16 cellular contexts compared by ENCODE assay signal in genomic region chr4:133588306-133588705, GRCh38.
A peak's percentile ranks its signal among the peaks of the same experiment; 100 is the strongest.
DNase-seq lines count a peak whose midpoint lies in the region; ATAC-seq and TF ChIP-seq lines count a peak whose summit lies in the region.
"Had no signal": no experiment of that assay in that cellular context is flagged by ENCODE, and none has a peak within 500 bp of the region (broad histone marks: within the 10 kb centered on the region; RNA-seq: fewer than 3 reads in every experiment).

No MANE protein-coding gene starts in this region.

- no peaks in the 10 kb centered on the region for H3K4me1 ChIP-seq in foreskin keratinocyte
- H3K4me1 ChIP-seq: A549, Caco-2 had no signal

- no peak overlapping the region for H3K27ac ChIP-seq in foreskin keratinocyte
- H3K27ac ChIP-seq: A549, C4-2B had no signal

- DNase-seq in M059J (ENCODE audit: low read depth) (peak; percentile 63), astrocyte of the hippocampus (ENCODE audit: low read depth, low spot score) (peak; percentile 82), foreskin keratinocyte (peak; percentile 26 to 47), renal cortical epithelial cell (ENCODE audit: low read depth) (peak; percentile 53), NCI-H524 (lab: John Stamatoyannopoulos, UW) (no peak)
- no peak for DNase-seq in activated naive CD4-positive, alpha-beta T cell treated with Interleukin-2 at 50 U/mL for 16 hours
- DNase-seq: AML-193; Caco-2; CD4-positive, alpha-beta T cell; GDM1; HCEC 1CT had no signal

- ATAC-seq in foreskin keratinocyte (no peak), HG03135 (IDR thresholded peaks at IDR 0.05; ENCODE audit: unreplicated experiment) (no peak)
- ATAC-seq: A549, GM23338, HepG2 had no signal

- no peaks in the 10 kb centered on the region for H3K27me3 ChIP-seq in foreskin keratinocyte

- TF ChIP-seq CTCF in foreskin keratinocyte (conservative IDR thresholded peaks at IDR 0.05), result no peak

Comparison
In these comparisons a context has a peak if more than half of its experiments do, and no peak if none do; other contexts are left out.
1. DNase-seq: peak in M059J (single experiment), astrocyte of the hippocampus (single experiment), foreskin keratinocyte (2 of 2) and renal cortical epithelial cell (single experiment); none in NCI-H524 (0 of 2) and activated naive CD4-positive, alpha-beta T cell treated with Interleukin-2 at 50 U/mL for 16 hours (single experiment).